Comparison of ENCODE assay signal across 8 cellular contexts in the genomic region with DNA sequence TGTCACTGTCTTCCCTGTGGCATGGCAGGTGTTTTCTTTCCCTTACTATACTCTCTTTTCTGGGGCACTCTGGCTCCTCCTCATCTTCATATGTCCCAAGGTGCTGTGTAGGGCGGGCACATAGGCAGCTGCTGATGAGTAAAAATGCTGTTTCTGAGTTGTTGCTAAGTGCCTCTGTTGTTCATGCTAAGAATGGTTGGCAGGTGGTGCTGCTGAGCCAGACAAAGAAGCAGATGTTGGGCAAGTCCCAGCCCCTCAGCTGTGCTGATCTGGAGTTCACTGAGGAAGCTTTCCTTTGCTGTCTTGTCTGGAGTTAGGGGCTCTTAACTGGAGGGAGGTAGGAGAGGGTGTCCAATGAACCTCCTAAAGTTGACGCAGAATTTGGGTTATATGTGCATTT. TPM values are rescaled to one million over a fixed set of nuclear protein-coding genes. Genes with fewer than 3 reads are reported as not detected.
DNase-seq lines count a peak whose midpoint lies in the region; ATAC-seq and TF ChIP-seq lines count a peak whose summit lies in the region.

No MANE protein-coding gene starts in this region.

- intact Hi-C loops in ascending aorta (cut with DNase I): no loop called here

- no peak overlapping the region for H3K27ac ChIP-seq in iPS DF 6.9 (ENCODE audit: low read length)
- no peak overlapping the region for H3K27ac ChIP-seq in ascending aorta

- DNase-seq in DMS53 (lab: John Stamatoyannopoulos, UW) (peak; percentile 82), SKM-1 (lab: John Stamatoyannopoulos, UW; ENCODE audit: unreplicated experiment) (peak; percentile 30), iPS DF 6.9 (ENCODE audit: low read depth, low spot score) (peak; percentile 22), ascending aorta (ENCODE audit: low spot score in 2 of 2) (no peak)
- peak; percentile 75 for DNase-seq in activated naive CD8-positive, alpha-beta T cell treated with anti-CD3 and anti-CD28 coated beads for 36 hours
- DNase-seq in stimulated activated CD4-positive, alpha-beta T cell treated with anti-CD3 and anti-CD28 coated beads, Interleukin-4, amount 100 ng/mL, for 48 hours (ENCODE audit: low read depth in 2 of 2): peak; percentile 41 to 68

- no peaks in the 10 kb centered on the region for H3K9me3 ChIP-seq in iPS DF 6.9 (ENCODE audit: control insufficient read depth, insufficient read depth, low read length)
- H3K9me3 ChIP-seq in ascending aorta: no peaks in the 10 kb centered on the region

- no CpG with 5 or more reads among the region's 2 CpGs for WGBS in iPS DF 6.9 (ENCODE audit: insufficient coverage, insufficient read length)

- peaks cover 65% of the 10 kb centered on the region for H3K4me1 Mint-ChIP-seq in activated naive CD8-positive, alpha-beta T cell treated with anti-CD3 and anti-CD28 coated beads for 36 hours

- peak overlapping the region; percentile 96 for H3K27ac Mint-ChIP-seq in activated naive CD8-positive, alpha-beta T cell treated with anti-CD3 and anti-CD28 coated beads for 36 hours

- peak; percentile 95 for ATAC-seq in GM21360 (IDR thresholded peaks at IDR 0.05; ENCODE audit: unreplicated experiment)
- peak; percentile 91 for ATAC-seq in HG03571 (IDR thresholded peaks at IDR 0.05; ENCODE audit: unreplicated experiment)

- H3K27me3 Mint-ChIP-seq in activated naive CD8-positive, alpha-beta T cell treated with anti-CD3 and anti-CD28 coated beads for 36 hours: no peaks in the 10 kb centered on the region

- H3K36me3 ChIP-seq in iPS DF 6.9 (ENCODE audit: control insufficient read depth, insufficient read depth, low read length) (peaks cover 13% of the 10 kb centered on the region), ascending aorta (peaks cover 75 to 94% of the 10 kb centered on the region in 2 donors)

- H3K9me3 Mint-ChIP-seq in activated naive CD8-positive, alpha-beta T cell treated with anti-CD3 and anti-CD28 coated beads for 36 hours: peaks cover 8% of the 10 kb centered on the region

- no peaks in the 10 kb centered on the region for H3K27me3 ChIP-seq in iPS DF 6.9 (ENCODE audit: control insufficient read depth, insufficient read depth, low read length)
- no peaks in the 10 kb centered on the region for H3K27me3 ChIP-seq in ascending aorta

- H3K4me1 ChIP-seq in iPS DF 6.9 (ENCODE audit: control insufficient read depth, insufficient read depth, low read length): no peaks in the 10 kb centered on the region
- H3K4me1 ChIP-seq in ascending aorta: no peaks in the 10 kb centered on the region

- peak overlapping the region; percentile 54 for H3K4me3 Mint-ChIP-seq in activated naive CD8-positive, alpha-beta T cell treated with anti-CD3 and anti-CD28 coated beads for 36 hours

- TF ChIP-seq CTCF in ascending aorta (IDR thresholded peaks at IDR 0.05): no peak

- H3K4me3 ChIP-seq in iPS DF 6.9 (ENCODE audit: low read length): no peak overlapping the region
- no peak overlapping the region for H3K4me3 ChIP-seq in ascending aorta

- peaks cover 39% of the 10 kb centered on the region for H3K36me3 Mint-ChIP-seq in activated naive CD8-positive, alpha-beta T cell treated with anti-CD3 and anti-CD28 coated beads for 36 hours

RNA-seq across cellular contexts. Expression of gene HADH, which starts 40.6 kb away (rescaled TPM):
- 10 to 100 TPM; 49.6 to 51.2 TPM for total RNA-seq in activated naive CD8-positive, alpha-beta T cell treated with anti-CD3 and anti-CD28 coated beads for 36 hours
- 34.3 TPM for total RNA-seq in ascending aorta

Comparison
In these comparisons a context has a peak if more than half of its experiments do, and no peak if none do; other contexts are left out.
1. DNase-seq: peak in DMS53 (single experiment), SKM-1 (single experiment), activated naive CD8-positive, alpha-beta T cell treated with anti-CD3 and anti-CD28 coated beads for 36 hours (single experiment), iPS DF 6.9 (single experiment) and stimulated activated CD4-positive, alpha-beta T cell treated with anti-CD3 and anti-CD28 coated beads, Interleukin-4, amount 100 ng/mL, for 48 hours (2 of 2); none in ascending aorta (0 of 2).